23 cellular contexts compared by ENCODE assay signal in the genomic region with DNA sequence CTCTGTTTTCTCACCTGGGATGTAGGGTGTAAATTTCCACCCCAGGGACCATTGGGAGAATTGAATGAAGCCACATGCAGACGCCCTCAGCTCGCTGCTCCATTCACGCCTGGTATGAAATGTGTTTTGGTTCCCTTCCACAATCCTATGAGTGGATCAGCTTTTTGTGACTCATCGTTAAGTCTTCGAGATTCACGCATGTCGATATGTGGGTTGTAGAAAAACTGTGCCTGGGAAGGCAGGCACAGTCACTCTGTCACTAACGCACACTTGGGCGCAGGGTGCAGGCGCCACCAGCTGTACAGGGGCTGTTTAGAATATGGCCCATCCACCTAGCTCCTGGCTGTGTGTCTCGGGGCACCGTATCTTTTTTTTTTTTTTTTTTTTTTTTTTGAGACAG.
DNase-seq lines count a peak whose midpoint lies in the region; ATAC-seq and TF ChIP-seq lines count a peak whose summit lies in the region.
"Had no signal": no experiment of that assay in that cellular context is flagged by ENCODE, and none has a peak within 500 bp of the region (broad histone marks: within the 10 kb centered on the region; RNA-seq: fewer than 3 reads in every experiment).

No MANE protein-coding gene starts in this region.

- 97% methylated on average over 12 of the region's 12 CpGs for WGBS in right cardiac atrium

- H3K9me3 ChIP-seq in RWPE2 (ENCODE audit: severe bottlenecking) (no peaks in the 10 kb centered on the region), right cardiac atrium (ENCODE audit: control insufficient read depth, low read length) (no peaks in the 10 kb centered on the region)
- H3K9me3 ChIP-seq: spleen, thyroid gland had no signal

- H3K4me3 ChIP-seq in RWPE2 (ENCODE audit: severe bottlenecking) (no peak overlapping the region), fibroblast of mammary gland (ENCODE audit: control insufficient read depth, low read depth, low read length) (no peak overlapping the region), right cardiac atrium (ENCODE audit: low read length) (no peak overlapping the region)
- H3K4me3 ChIP-seq: dorsolateral prefrontal cortex, GM23338, spleen, thyroid gland had no signal

- H3K27me3 ChIP-seq in RWPE2 (ENCODE audit: insufficient read depth, poor library complexity, severe bottlenecking) (no peaks in the 10 kb centered on the region), right cardiac atrium (ENCODE audit: control insufficient read depth, insufficient read depth) (no peaks in the 10 kb centered on the region)
- H3K27me3 ChIP-seq: dorsolateral prefrontal cortex, foreskin keratinocyte, spleen, thyroid gland had no signal

- no peaks in the 10 kb centered on the region for H3K36me3 ChIP-seq in RWPE2 (ENCODE audit: low read depth)

- H3K27ac ChIP-seq in RWPE2 (ENCODE audit: poor library complexity, severe bottlenecking), result peak overlapping the region; percentile 78
- no peak overlapping the region for H3K27ac ChIP-seq in right cardiac atrium (ENCODE audit: low read length)
- H3K27ac ChIP-seq: foreskin keratinocyte, spleen, thyroid gland had no signal

- ATAC-seq in RWPE2 (ENCODE audit: low read depth) (no peak), GM19455 (IDR thresholded peaks at IDR 0.05; ENCODE audit: unreplicated experiment) (no peak), GM19452 (IDR thresholded peaks at IDR 0.05; ENCODE audit: unreplicated experiment) (no peak), right cardiac atrium (no peak)
- ATAC-seq: foreskin keratinocyte; GM23338; HepG2; stimulated activated naive CD8-positive, alpha-beta T cell treated with anti-CD3 and anti-CD28 coated beads, Interleukin-15, Interleukin-2, amounts not matched to agents 100 U/mL and 50 U/mL, for 24 hours had no signal

- peak; percentile 43 for DNase-seq in GM04503 (ENCODE audit: low read depth)
- no peak for DNase-seq in RWPE2 (ENCODE audit: low spot score)
- peak; percentile 19 for DNase-seq in fibroblast of mammary gland (ENCODE audit: low read depth)
- peak; percentile 64 for DNase-seq in putamen (ENCODE audit: low spot score)
- DNase-seq in C1 segment of cervical spinal cord (lab: John Stamatoyannopoulos, UW), result no peak
- DNase-seq in right cardiac atrium, result no peak
- DNase-seq: activated CD4-positive, alpha-beta memory T cell treated with anti-CD3 and anti-CD28 coated beads, Interleukin-2, amount 10 ng/mL, durations not matched to agents 7 days and 5 days; activated CD4-positive, CD25-positive, alpha-beta regulatory T cell; activated T-cell treated with anti-CD3 and anti-CD28 coated beads, Interleukin-2, amount 50 U/mL, for 1 hour; foreskin keratinocyte; islet precursor cell; NCI-H1436; NCI-H526; spleen; stimulated activated CD4-positive, alpha-beta T cell treated with anti-CD3 and anti-CD28 coated beads, Interleukin-4, amount 100 ng/mL, for 1 hour; stimulated activated naive CD8-positive, alpha-beta T cell treated with anti-CD3 and anti-CD28 coated beads, Interleukin-15, Interleukin-2, amounts not matched to agents 100 U/mL and 50 U/mL, for 24 hours; T1000; thyroid gland had no signal

- intact Hi-C loops in right cardiac atrium (cut with DNase I), result no loop called here

- TF ChIP-seq CTCF in RWPE2 (IDR thresholded peaks at IDR 0.05; ENCODE audit: poor library complexity, severe bottlenecking), result no peak
- TF ChIP-seq CTCF in fibroblast of mammary gland (conservative IDR thresholded peaks at IDR 0.05; ENCODE audit: control insufficient read depth, insufficient read depth, low read depth, low read length), result no peak

- peaks cover 17% of the 10 kb centered on the region for H3K4me1 ChIP-seq in RWPE2 (ENCODE audit: insufficient read depth, poor library complexity, severe bottlenecking)
- H3K4me1 ChIP-seq in right cardiac atrium (ENCODE audit: control insufficient read depth, insufficient read depth, low read length), result no peaks in the 10 kb centered on the region
- H3K4me1 ChIP-seq: spleen, thyroid gland had no signal

Comparison
In these comparisons a context has a peak if more than half of its experiments do, and no peak if none do; other contexts are left out.
1. DNase-seq: peak in GM04503 (single experiment), fibroblast of mammary gland (single experiment) and putamen (single experiment); none in RWPE2 (single experiment), C1 segment of cervical spinal cord (0 of 14) and right cardiac atrium (0 of 3).